ENCODE assay signal across 14 cellular contexts in the genomic region with DNA sequence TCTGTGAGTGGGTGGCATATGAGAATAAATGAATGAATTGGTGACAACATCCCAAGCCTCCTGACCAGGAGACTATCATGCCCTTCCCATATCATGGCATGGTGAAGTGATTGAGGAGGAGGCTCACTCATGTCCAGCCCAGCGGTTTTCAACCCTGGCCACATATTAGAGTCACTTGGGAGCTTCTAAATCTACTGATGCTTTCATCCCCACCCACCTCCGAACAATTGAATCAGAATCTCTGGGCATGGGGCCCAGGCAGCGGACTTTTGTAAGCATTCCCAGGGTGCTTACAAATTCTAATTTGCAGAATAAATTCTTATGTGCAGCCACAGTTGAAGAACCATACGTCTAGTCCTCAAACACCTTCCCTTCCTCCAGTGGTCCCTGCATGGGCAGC.
DNase-seq lines count a peak whose midpoint lies in the region; ATAC-seq, FAIRE-seq and TF ChIP-seq lines count a peak whose summit lies in the region.
"Had no signal": no experiment of that assay in that cellular context is flagged by ENCODE, and none has a peak within 500 bp of the region (broad histone marks: within the 10 kb centered on the region; RNA-seq: fewer than 3 reads in every experiment).

No MANE protein-coding gene starts in this region.

- TF ChIP-seq POLR2A in prostate gland (IDR thresholded peaks at IDR 0.05) = no peak
- TF ChIP-seq POLR2A in GM12891 (IDR thresholded peaks at IDR 0.05; ENCODE audit: low read depth, low read length) = no peak

- H3K9me3 ChIP-seq in PC-3 (ENCODE audit: low read length) (no peaks in the 10 kb centered on the region), prostate gland (no peaks in the 10 kb centered on the region)
- H3K9me3 ChIP-seq: gastroesophageal sphincter, SJSA1, transverse colon had no signal

- H3K27me3 ChIP-seq in PC-3 (ENCODE audit: low read length) (no peaks in the 10 kb centered on the region), prostate gland (replicated peaks; ENCODE audit: insufficient read depth) (no peaks in the 10 kb centered on the region)
- H3K27me3 ChIP-seq: gastroesophageal sphincter, SJSA1, transverse colon had no signal

- no peak overlapping the region for H3K4me2 ChIP-seq in PC-3 (ENCODE audit: low read length)
- H3K4me2 ChIP-seq: PC-9 had no signal

- POLR2A ChIA-PET in PC-3 (lab: Charles Lee; ENCODE audit: unreplicated experiment) = no interaction called here

- H3F3A ChIP-seq in PC-3 (ENCODE audit: low read length, unreplicated experiment) = no peaks in the 10 kb centered on the region

- no TSS peak for BruUV-seq in PC-3 (replicated peaks; lab: Mats Ljungman, UMichigan)

- H2AFZ ChIP-seq in PC-3 (ENCODE audit: low read length) = no peak overlapping the region
- H2AFZ ChIP-seq: PC-9 had no signal

- peak; percentile 70 for DNase-seq in AG20443 (ENCODE audit: low spot score)
- peak; percentile 39 for DNase-seq in PC-3
- DNase-seq in epithelial cell of proximal tubule (ENCODE audit: low read depth) = no peak
- DNase-seq in prostate gland (ENCODE audit: low spot score) = no peak
- no peak for DNase-seq in stimulated activated CD4-positive, alpha-beta T cell treated with anti-CD3 and anti-CD28 coated beads, Interleukin-4, amount 100 ng/mL, for 24 hours
- no peak for DNase-seq in GM12891 (ENCODE audit: insufficient read length, low spot score)
- no peak for DNase-seq in central memory CD4-positive, alpha-beta T cell
- DNase-seq: KG1; stimulated activated CD4-positive, alpha-beta T cell treated with anti-CD3 and anti-CD28 coated beads, Interleukin-12 subunit alpha, Interleukin-12 subunit beta, amount 100 ng/mL, for 4 hours had no signal

- H3K9ac ChIP-seq in PC-3 (ENCODE audit: low read length) = peak overlapping the region; percentile 40; the same call in 1 of the 2 replicates

- no peaks in the 10 kb centered on the region for H4K20me1 ChIP-seq in PC-3 (ENCODE audit: low read length)

- H3K79me2 ChIP-seq in PC-3 (ENCODE audit: low read length) = no peaks in the 10 kb centered on the region

- intact Hi-C loops in PC-3 (cut with micrococcal nuclease) (loop anchor here (1.0 kb wide), 1 partner anchor 277 kb away; no protein-coding TSS in a partner anchor), prostate gland (cut with DNase I) (loop anchor here (2.0 to 5.0 kb wide), 2 partner anchors 91 to 273 kb away; no protein-coding TSS in a partner anchor)

- no peak for TF ChIP-seq CTCF in PC-3 (conservative IDR thresholded peaks at IDR 0.05; ENCODE audit: low read depth, low read length)
- peak; percentile 2 for TF ChIP-seq CTCF in epithelial cell of proximal tubule (conservative IDR thresholded peaks at IDR 0.05; ENCODE audit: low read depth, low read length)
- no peak for TF ChIP-seq CTCF in prostate gland (IDR thresholded peaks at IDR 0.05)

- no peak overlapping the region for H3K4me3 ChIP-seq in PC-3 (ENCODE audit: low read length)
- no peak overlapping the region for H3K4me3 ChIP-seq in epithelial cell of proximal tubule (ENCODE audit: low read depth, low read length)
- no peak overlapping the region for H3K4me3 ChIP-seq in prostate gland
- H3K4me3 ChIP-seq: gastroesophageal sphincter, PC-9, SJSA1, transverse colon had no signal

- WGBS in prostate gland = 26% methylated on average over 4 of the region's 4 CpGs

- H3K36me3 ChIP-seq in PC-3 (ENCODE audit: low read depth, low read length) = no peaks in the 10 kb centered on the region
- no peaks in the 10 kb centered on the region for H3K36me3 ChIP-seq in prostate gland
- H3K36me3 ChIP-seq: gastroesophageal sphincter, SJSA1, transverse colon had no signal

- CTCF ChIA-PET in PC-3 (lab: Charles Lee) = interaction anchor here (0.6 kb wide), 1 partner anchor 275 kb away, joined by 10 read pairs; no protein-coding TSS in a partner anchor

- H3K4me1 ChIP-seq in PC-3 (ENCODE audit: insufficient read depth, low read length) (peaks cover 45% of the 10 kb centered on the region), prostate gland (replicated peaks) (peaks cover 11% of the 10 kb centered on the region)
- H3K4me1 ChIP-seq: gastroesophageal sphincter had no signal

- FAIRE-seq in GM12891 (lab: Jason Lieb, UNC) = no peak

- ATAC-seq in PC-3 (peak; percentile 25; the same call in 1 of the 2 replicates), GM21786 (IDR thresholded peaks at IDR 0.05; ENCODE audit: unreplicated experiment) (no peak)
- ATAC-seq: gastroesophageal sphincter had no signal

- H3K27ac ChIP-seq in PC-3 (ENCODE audit: low read length) (peak overlapping the region; percentile 86), prostate gland (peak overlapping the region; percentile 90 to 95)
- H3K27ac ChIP-seq: gastroesophageal sphincter, PC-9, SJSA1, transverse colon had no signal

- H3K9me2 ChIP-seq in PC-3 (replicated peaks; ENCODE audit: low read length) = no peaks in the 10 kb centered on the region

TF ChIP-seq in GM12891, 5 proteins besides CTCF, POLR2A, EP300 and RAD21:
- no peak for TF ChIP-seq SPI1 (IDR thresholded peaks at IDR 0.05; ENCODE audit: low read depth, low read length)
- TF ChIP-seq POU2F2 (IDR thresholded peaks at IDR 0.05; ENCODE audit: low read depth, low read length) = no peak
- TF ChIP-seq POLR2AphosphoS5 (IDR thresholded peaks at IDR 0.05; ENCODE audit: low read depth, low read length) = no peak
- no peak for TF ChIP-seq PAX5 (IDR thresholded peaks at IDR 0.05; ENCODE audit: insufficient read depth, low read length, severe bottlenecking)
- no peak for TF ChIP-seq TAF1 (IDR thresholded peaks at IDR 0.05; ENCODE audit: low read depth, low read length)

Comparison
In these comparisons a context has a peak if more than half of its experiments do, and no peak if none do; other contexts are left out.
1. DNase-seq: peak in AG20443 (single experiment) and PC-3 (single experiment); none in epithelial cell of proximal tubule (single experiment), prostate gland (single experiment), stimulated activated CD4-positive, alpha-beta T cell treated with anti-CD3 and anti-CD28 coated beads, Interleukin-4, amount 100 ng/mL, for 24 hours (single experiment), GM12891 (single experiment) and central memory CD4-positive, alpha-beta T cell (single experiment).